In genomic region chr4:80409798-80410197, GRCh38 we compare ENCODE assay signal across 7 cellular contexts.
"Had no signal": no experiment of that assay in that cellular context is flagged by ENCODE, and none has a peak within 500 bp of the region (broad histone marks: within the 10 kb centered on the region; RNA-seq: fewer than 3 reads in every experiment).

No MANE protein-coding gene starts in this region.

- H3K4me1 ChIP-seq: HAP-1 had no signal

- H3K9me3 Mint-ChIP-seq: HFFc6 had no signal

- H3K36me3 ChIP-seq: HAP-1 had no signal

- H3K4me3 ChIP-seq: HAP-1, K562 had no signal

- H3K9me3 ChIP-seq: HAP-1 had no signal

- H3K4me3 Mint-ChIP-seq: HFFc6 had no signal

- H3K27ac Mint-ChIP-seq: HFFc6 had no signal

- DNase-seq: GOT3, H7, HFFc6, IMR-90, KG1 had no signal
